In genomic region chr7:16411391-16411790, GRCh38 we compare ENCODE assay signal across 19 cellular contexts. TPM values are rescaled to one million over a fixed set of nuclear protein-coding genes. Genes with fewer than 3 reads are reported as not detected.
"Had no signal": no experiment of that assay in that cellular context is flagged by ENCODE, and none has a peak within 500 bp of the region (broad histone marks: within the 10 kb centered on the region; RNA-seq: fewer than 3 reads in every experiment).

No MANE protein-coding gene starts in this region.

- H3K4me3 ChIP-seq: colonic mucosa, mucosa of descending colon, right lobe of liver, spleen, tibial nerve had no signal

- ATAC-seq: activated CD4-positive, alpha-beta T cell treated with anti-CD3 and anti-CD28 coated beads for 36 hours; activated CD8-positive, alpha-beta T cell treated with anti-CD3 and anti-CD28 coated beads, Interleukin-2, amount 10 ng/mL, durations not matched to agents 7 days and 5 days; left cardiac atrium; mucosa of descending colon; naive thymus-derived CD8-positive, alpha-beta T cell; right lobe of liver; stimulated activated memory B cell treated with anti-CD40 and anti-IgM and Interleukin-4, amounts not matched to agents 10 μg/mL and 1 μg/mL and 100 μg/mL, for 72 hours had no signal

- H3K9me3 ChIP-seq: colonic mucosa, mucosa of descending colon, right lobe of liver, spleen, tibial nerve had no signal

- H3K27ac ChIP-seq: colonic mucosa, right lobe of liver, spleen, WERI-Rb-1 had no signal

- H3K36me3 ChIP-seq: colonic mucosa, right lobe of liver, spleen, tibial nerve, WERI-Rb-1 had no signal

- DNase-seq: activated CD4-positive, alpha-beta T cell treated with anti-CD3 and anti-CD28 coated beads for 36 hours; activated CD8-positive, alpha-beta memory T cell treated with anti-CD3 and anti-CD28 coated beads, Interleukin-2, amount 50 U/mL, for 48 hours; activated CD8-positive, alpha-beta T cell treated with anti-CD3 and anti-CD28 coated beads, Interleukin-2, amount 10 ng/mL, durations not matched to agents 7 days and 5 days; aorta; colonic mucosa; hippocampal formation; left cardiac atrium; mucosa of descending colon; naive thymus-derived CD8-positive, alpha-beta T cell; nucleus accumbens; right lobe of liver; spleen; stimulated activated CD4-positive, alpha-beta T cell treated with anti-CD3 and anti-CD28 coated beads, Interleukin-1b, Interleukin-23, amount 100 ng/mL, for 48 hours; T1000; WERI-Rb-1 had no signal

- H3K27me3 ChIP-seq: colonic mucosa, right lobe of liver, spleen, tibial nerve had no signal

- H3K4me1 ChIP-seq: colonic mucosa, right lobe of liver, spleen had no signal

RNA-seq across cellular contexts. Expression of gene SOSTDC1, which starts 54.1 kb away (rescaled TPM):
- total RNA-seq: activated CD4-positive, alpha-beta T cell treated with anti-CD3 and anti-CD28 coated beads for 36 hours; activated CD8-positive, alpha-beta T cell treated with anti-CD3 and anti-CD28 coated beads, Interleukin-2, amount 10 ng/mL, durations not matched to agents 7 days and 5 days; aorta; endothelial cell of umbilical vein; lung microvascular endothelial cell; naive thymus-derived CD8-positive, alpha-beta T cell; right lobe of liver; spleen had no signal
- polyA plus RNA-seq: aorta; endothelial cell of umbilical vein; naive thymus-derived CD8-positive, alpha-beta T cell; spleen had no signal
